19 cellular contexts compared by ENCODE assay signal in genomic region chr9:35705372-35705771, GRCh38. TPM values are rescaled to one million over a fixed set of nuclear protein-coding genes. Genes with fewer than 3 reads are reported as not detected.
A peak's percentile ranks its signal among the peaks of the same experiment; 100 is the strongest.
DNase-seq lines count a peak whose midpoint lies in the region; ATAC-seq and TF ChIP-seq lines count a peak whose summit lies in the region.
"Had no signal": no experiment of that assay in that cellular context is flagged by ENCODE, and none has a peak within 500 bp of the region (broad histone marks: within the 10 kb centered on the region; RNA-seq: fewer than 3 reads in every experiment).

No MANE protein-coding gene starts in this region.

- ATAC-seq in Right ventricle myocardium superior (ENCODE audit: poor library complexity) (no peak), right cardiac atrium (no peak), gastroesophageal sphincter (no peak), aorta (ENCODE audit: low FRiP score) (no peak)
- ATAC-seq: A549, HCT116 had no signal

- H3K27me3 ChIP-seq in right cardiac atrium (ENCODE audit: control insufficient read depth, insufficient read depth) (no peaks in the 10 kb centered on the region), gastroesophageal sphincter (no peaks in the 10 kb centered on the region), spleen (replicated peaks in 1 of 7) (no peaks in the 10 kb centered on the region), aorta (ENCODE audit: control insufficient read depth in 1 of 2, insufficient read depth in 2 of 2, low read length in 1 of 2) (no peaks in the 10 kb centered on the region)

- in situ Hi-C loops in GM13976 (cut with MboI; ENCODE audit: low sequenced_read_pairs, unreplicated experiment) = no loop called here

- 69% methylated on average over 8 of the region's 8 CpGs for WGBS in right cardiac atrium
- WGBS in gastroesophageal sphincter (ENCODE audit: low coverage in 1 of 2), 2 donors = 60% methylated on average over 2 of the region's 8 CpGs; no CpG with 5 or more reads in 1 of the 2 donors
- WGBS in spleen, 5 donors = 76 to 93% (median 87%) methylated on average over 8 of the region's 8 CpGs
- whole genome bisulfite sequencing in aorta, 2 donors = 61 to 66% methylated on average over 8 of the region's 8 CpGs

- TF ChIP-seq CTCF in gastroesophageal sphincter (IDR thresholded peaks at IDR 0.05) (no peak), spleen (IDR thresholded peaks at IDR 0.05 in 8 of 11, conservative IDR thresholded peaks at IDR 0.05 in 3 of 11) (no peak), GM13976 (IDR thresholded peaks at IDR 0.05; ENCODE audit: borderline replicate concordance, control extremely low read depth, extremely low read depth, insufficient read depth, missing control alignments) (no peak)

- intact Hi-C loops in Right ventricle myocardium superior (cut with DNase I) = no loop called here
- intact Hi-C loops in right cardiac atrium (cut with DNase I) = no loop called here
- intact Hi-C loops in spleen (cut with DNase I; ENCODE audit: low total_unique reads) = no loop called here
- intact Hi-C loops in aorta (cut with DNase I) = no loop called here

- DNase-seq in Right ventricle myocardium superior (peak; percentile 26), right cardiac atrium (no peak), spleen (no peak), aorta (peak; percentile 16 to 55), anterior cingulate cortex (lab: John Stamatoyannopoulos, UW) (no peak), NCI-H82 (lab: John Stamatoyannopoulos, UW) (no peak), GM13976 (ENCODE audit: low spot score) (no peak)
- DNase-seq: Caco-2; CD4-positive, alpha-beta T cell; GDM1; GOT3; H7; HFFc6 had no signal

- H3K4me3 ChIP-seq in right cardiac atrium (ENCODE audit: low read length) (no peak overlapping the region), gastroesophageal sphincter (no peak overlapping the region), spleen (no peak overlapping the region), aorta (ENCODE audit: low read length in 2 of 2) (no peak overlapping the region)
- H3K4me3 ChIP-seq: A549 had no signal

- H3K27ac ChIP-seq in right cardiac atrium (ENCODE audit: low read length) (no peak overlapping the region), gastroesophageal sphincter (peak overlapping the region in 3 of 4 donors; percentile 96 to 99 (median 98)), spleen (peak overlapping the region; percentile 17 to 72 (median 54)), aorta (ENCODE audit: low read depth in 1 of 2, low read length in 2 of 2) (no peak overlapping the region)
- H3K27ac ChIP-seq: 22Rv1, A549, C4-2B, HL-60 had no signal

- no peak for TF ChIP-seq EP300 in gastroesophageal sphincter (IDR thresholded peaks at IDR 0.05)

- no peaks in the 10 kb centered on the region for H3K4me1 ChIP-seq in right cardiac atrium (ENCODE audit: control insufficient read depth, insufficient read depth, low read length)
- H3K4me1 ChIP-seq in gastroesophageal sphincter = no peaks in the 10 kb centered on the region
- peaks cover 0 to 38% (median 11%) of the 10 kb centered on the region in 6 donors for H3K4me1 ChIP-seq in spleen
- no peaks in the 10 kb centered on the region for H3K4me1 ChIP-seq in aorta (ENCODE audit: control insufficient read depth in 1 of 2, insufficient read depth in 2 of 2, low read length in 2 of 2)
- H3K4me1 ChIP-seq: A549, Caco-2 had no signal

- H3K36me3 ChIP-seq in gastroesophageal sphincter (peaks cover 13 to 100% of the 10 kb centered on the region in 2 donors), spleen (peaks cover 47 to 100% (median 100%) of the 10 kb centered on the region in 6 donors), aorta (ENCODE audit: control insufficient read depth in 1 of 2, insufficient read depth in 2 of 2, low read length in 1 of 2) (peaks cover 10 to 48% of the 10 kb centered on the region in 2 donors)

- H3K9me3 ChIP-seq in right cardiac atrium (ENCODE audit: control insufficient read depth, low read length) (no peaks in the 10 kb centered on the region), gastroesophageal sphincter (no peaks in the 10 kb centered on the region), spleen (no peaks in the 10 kb centered on the region), aorta (ENCODE audit: control insufficient read depth, low read length) (no peaks in the 10 kb centered on the region)
- H3K9me3 ChIP-seq: A549, Caco-2 had no signal

- TF ChIP-seq POLR2A in gastroesophageal sphincter (IDR thresholded peaks at IDR 0.05) (no peak), spleen (IDR thresholded peaks at IDR 0.05) (no peak)

RNA-seq across cellular contexts. Expression of gene TPM2, which starts 15.6 kb away (rescaled TPM):
- total RNA-seq in Right ventricle myocardium superior (966 TPM), right cardiac atrium (100 to 1,000 TPM; 573 to 840 (median 738) TPM), gastroesophageal sphincter (over 10,000 TPM in 3 of 4 donors, 1,000 to 10,000 TPM in 1; 7,572 to 13,568 (median 12,084) TPM), spleen (100 to 1,000 TPM in 2 of 7 donors, 10 to 100 TPM in 5; 43.1 to 231 (median 79.2) TPM), aorta (1,000 to 10,000 TPM; 1,614 to 5,973 TPM)
- polyA plus RNA-seq in right cardiac atrium (2,123 TPM), spleen (100 to 1,000 TPM; 148 to 237 (median 190) TPM), aorta (1,000 to 10,000 TPM; 7,224 to 9,377 TPM)

RNA-seq across cellular contexts. Expression of gene TLN1, which starts 26.6 kb away (rescaled TPM):
- total RNA-seq in Right ventricle myocardium superior (252 TPM), right cardiac atrium (100 to 1,000 TPM; 263 to 375 (median 298) TPM), gastroesophageal sphincter (1,000 to 10,000 TPM in 3 of 4 donors, 100 to 1,000 TPM in 1; 888 to 1,583 (median 1,047) TPM), spleen (100 to 1,000 TPM; 356 to 881 (median 592) TPM), aorta (1,000 to 10,000 TPM in 1 of 2 donors, 100 to 1,000 TPM in 1; 735 to 1,271 TPM)
- polyA plus RNA-seq in right cardiac atrium (171 TPM), spleen (100 to 1,000 TPM in 1 of 3 donors, 10 to 100 TPM in 2; 79.9 to 122 (median 95.5) TPM), aorta (100 to 1,000 TPM; 160 to 382 TPM)

RNA-seq across cellular contexts. Expression of gene CREB3, which starts 27.1 kb away (rescaled TPM):
- total RNA-seq in Right ventricle myocardium superior (20.3 TPM), right cardiac atrium (10 to 100 TPM; 24.5 to 35.4 (median 25.7) TPM), gastroesophageal sphincter (100 to 1,000 TPM in 1 of 4 donors, 10 to 100 TPM in 3; 75.0 to 104 (median 83.7) TPM), spleen (10 to 100 TPM; 21.8 to 35.9 (median 26.0) TPM), aorta (10 to 100 TPM; 39.5 to 51.3 TPM)
- polyA plus RNA-seq in right cardiac atrium (29.6 TPM), spleen (10 to 100 TPM; 14.7 to 26.7 (median 20.9) TPM), aorta (10 to 100 TPM; 46.2 to 62.0 TPM)

RNA-seq across cellular contexts. Expression of gene CA9, which starts 31.6 kb away (rescaled TPM):
- total RNA-seq in Right ventricle myocardium superior (not detected), right cardiac atrium (1 to 10 TPM in 3 of 4 donors, not detected in 1; 1.0 to 1.2 (median 1.1) TPM), gastroesophageal sphincter (1 to 10 TPM in 1 of 4 donors, not detected in 3; 3.9 TPM), spleen (not detected), aorta (1 to 10 TPM; 4.3 to 8.8 TPM)
- polyA plus RNA-seq in right cardiac atrium (1.4 TPM), spleen (under 1 TPM in 2 of 3 donors, not detected in 1; 0.26 to 0.30 TPM), aorta (under 1 TPM in 1 of 2 donors, not detected in 1; 0.79 TPM)
- total RNA-seq: Caco-2; CD4-positive, alpha-beta T cell; H7 had no signal

RNA-seq across cellular contexts. Expression of gene ARHGEF39, which starts 40.4 kb away (rescaled TPM):
- total RNA-seq in Right ventricle myocardium superior (0.24 TPM), right cardiac atrium (under 1 TPM in 3 of 4 donors, not detected in 1; 0.29 to 0.50 (median 0.34) TPM), gastroesophageal sphincter (1 to 10 TPM in 2 of 4 donors, under 1 TPM in 2; 0.52 to 2.2 (median 0.81) TPM), spleen (1 to 10 TPM in 6 of 7 donors, under 1 TPM in 1; 0.95 to 2.8 (median 1.4) TPM), aorta (1 to 10 TPM in 1 of 2 donors, under 1 TPM in 1; 0.75 to 1.7 TPM)
- polyA plus RNA-seq in right cardiac atrium (0.52 TPM), spleen (1 to 10 TPM in 2 of 3 donors, under 1 TPM in 1; 0.89 to 2.9 (median 1.1) TPM), aorta (1 to 10 TPM in 1 of 2 donors, under 1 TPM in 1; 0.25 to 1.8 TPM)

Comparison
In these comparisons a context has a peak if more than half of its experiments do, and no peak if none do; other contexts are left out.
1. DNase-seq: peak in Right ventricle myocardium superior (single experiment) and aorta (2 of 2); none in right cardiac atrium (0 of 3), spleen (single experiment), anterior cingulate cortex (0 of 58), NCI-H82 (single experiment) and GM13976 (single experiment).
2. H3K27ac ChIP-seq: peak in gastroesophageal sphincter (3 of 4) and spleen (8 of 8); none in right cardiac atrium (single experiment) and aorta (0 of 2).